ENCODE assay signal across 32 cellular contexts in genomic region chr10:7670157-7670556, GRCh38. TPM values are rescaled to one million over a fixed set of nuclear protein-coding genes. Genes with fewer than 3 reads are reported as not detected.
"Had no signal": no experiment of that assay in that cellular context is flagged by ENCODE, and none has a peak within 500 bp of the region (broad histone marks: within the 10 kb centered on the region; RNA-seq: fewer than 3 reads in every experiment).

No MANE protein-coding gene starts in this region.

- H3K4me3 Mint-ChIP-seq: dendritic cell treated with granulocyte-macrophage colony-stimulating factor and Interleukin-4, amounts not matched to agents 40 ng/mL and 50 ng/mL, for 4 days; effector memory CD8-positive, alpha-beta T cell; endodermal cell; mesothelial cell of epicardium had no signal

- H3K9me3 Mint-ChIP-seq: dendritic cell treated with granulocyte-macrophage colony-stimulating factor and Interleukin-4, amounts not matched to agents 40 ng/mL and 50 ng/mL, for 4 days; effector memory CD8-positive, alpha-beta T cell; endodermal cell; mesothelial cell of epicardium had no signal

- H3K4me1 ChIP-seq: colonic mucosa had no signal

- H3K27ac ChIP-seq: colonic mucosa, epithelial cell of prostate, esophagus squamous epithelium, gastrocnemius medialis, heart right ventricle, left lung, lower lobe of right lung had no signal

- H3K27ac Mint-ChIP-seq: dendritic cell treated with granulocyte-macrophage colony-stimulating factor and Interleukin-4, amounts not matched to agents 40 ng/mL and 50 ng/mL, for 4 days; endodermal cell; mesothelial cell of epicardium had no signal

- H3K9me3 ChIP-seq: colonic mucosa, esophagus squamous epithelium, gastrocnemius medialis, heart right ventricle, left lung, lower lobe of right lung, mucosa of descending colon had no signal

- H3K36me3 Mint-ChIP-seq: mesothelial cell of epicardium had no signal

- H3K36me3 ChIP-seq: colonic mucosa, esophagus squamous epithelium, gastrocnemius medialis, heart right ventricle, left lung, lower lobe of right lung had no signal

- DNase-seq: colonic mucosa; cortex of kidney; effector CD8-positive, alpha-beta T cell; effector memory CD8-positive, alpha-beta T cell; endodermal cell; erythroblast; esophagus squamous epithelium; foreskin fibroblast; foreskin melanocyte; gastrocnemius medialis; glutamatergic neuron; head of caudate nucleus; heart right ventricle; hippocampal formation; left cardiac atrium; left lung; left ventricle myocardium superior; lower lobe of right lung; mesenchymal stem cell; mucosa of descending colon had no signal

- H3K4me3 ChIP-seq: colonic mucosa, esophagus squamous epithelium, gastrocnemius medialis, heart right ventricle, left lung, lower lobe of right lung, mucosa of descending colon had no signal

- ATAC-seq: effector memory CD8-positive, alpha-beta T cell; esophagus mucosa; gastrocnemius medialis; heart right ventricle; left cardiac atrium; left lung; left ventricle myocardium superior; lower lobe of right lung; mucosa of descending colon had no signal

RNA-seq across cellular contexts. Expression of gene ITIH5, which starts 3.4 kb away (rescaled TPM):
- polyA plus RNA-seq: keratinocyte had no signal

RNA-seq across cellular contexts. Expression of gene ITIH2, which starts 33.0 kb away (rescaled TPM):
- total RNA-seq: chondrocyte, dermis microvascular lymphatic vessel endothelial cell, endodermal cell, esophagus mucosa, esophagus squamous epithelium, glomerular endothelial cell, heart right ventricle, kidney epithelial cell, left cardiac atrium, left ventricle myocardium superior, lower leg skin, lung microvascular endothelial cell, mesenteric fat pad, mesothelial cell of epicardium, mucosa of descending colon had no signal
- polyA plus RNA-seq: heart right ventricle, keratinocyte had no signal
